In genomic region chr19:16771618-16772017, GRCh38 we compare ENCODE assay signal across 8 cellular contexts. TPM values are rescaled to one million over a fixed set of nuclear protein-coding genes. Genes with fewer than 3 reads are reported as not detected.
DNase-seq lines count a peak whose midpoint lies in the region; ATAC-seq and TF ChIP-seq lines count a peak whose summit lies in the region.

No MANE protein-coding gene starts in this region.

- no peak for TF ChIP-seq POLR2A in ovary (IDR thresholded peaks at IDR 0.05)

- intact Hi-C loops in ovary (cut with DNase I), result loop anchor here (2.0 to 10.0 kb wide), 4 partner anchors 281 to 513 kb away; partner anchors contain the start of gene ANKLE1 (in 1 of the 4)
- intact Hi-C loops in tibial artery (cut with DNase I; ENCODE audit: low total_unique reads), result loop anchor here (5.0 kb wide), 1 partner anchor 281 kb away; no protein-coding TSS in a partner anchor

- no peak for ATAC-seq in HG02840 (IDR thresholded peaks at IDR 0.05; ENCODE audit: low FRiP score, unreplicated experiment)

- H3K4me3 ChIP-seq in SK-N-MC (no peak overlapping the region), ovary (no peak overlapping the region), tibial artery (no peak overlapping the region)

- H3K27me3 ChIP-seq in ovary (no peaks in the 10 kb centered on the region), tibial artery (peaks cover 0 to 24% of the 10 kb centered on the region in 2 donors)

- H3K9ac ChIP-seq in SK-N-MC (ENCODE audit: insufficient read length), result no peak overlapping the region

- DNase-seq in EH (ENCODE audit: low read depth), result peak; percentile 78
- DNase-seq in NAMALWA (ENCODE audit: low spot score), result peak; percentile 88
- peak; percentile 59 for DNase-seq in SK-N-MC (ENCODE audit: low read depth, low spot score)
- DNase-seq in activated naive CD4-positive, alpha-beta T cell (lab: John Stamatoyannopoulos, UW), result peak; percentile 16 to 52 (median 40)
- DNase-seq in germinal center (ENCODE audit: low spot score), result peak; percentile 78
- DNase-seq in ovary, result peak; percentile 72 to 85 (median 76)
- DNase-seq in tibial artery, result peak; percentile 84 to 91

- H3K9me3 ChIP-seq in SK-N-MC (ENCODE audit: low read depth, low read length) (no peaks in the 10 kb centered on the region), ovary (no peaks in the 10 kb centered on the region), tibial artery (no peaks in the 10 kb centered on the region)

- H3K36me3 ChIP-seq in SK-N-MC (ENCODE audit: insufficient read depth, low read length), result no peaks in the 10 kb centered on the region
- no peaks in the 10 kb centered on the region for H3K36me3 ChIP-seq in ovary
- no peaks in the 10 kb centered on the region for H3K36me3 ChIP-seq in tibial artery

- no peak overlapping the region for H3K27ac ChIP-seq in SK-N-MC
- H3K27ac ChIP-seq in ovary, result no peak overlapping the region
- H3K27ac ChIP-seq in tibial artery, result no peak overlapping the region

- H3K4me1 ChIP-seq in ovary (ENCODE audit: insufficient read depth), result no peaks in the 10 kb centered on the region
- no peaks in the 10 kb centered on the region for H3K4me1 ChIP-seq in tibial artery

- 27 to 32% (median 29%) methylated on average over 14 of the region's 14 CpGs for WGBS in ovary, 3 donors

- TF ChIP-seq EP300 in ovary (IDR thresholded peaks at IDR 0.05), result no peak

- TF ChIP-seq CTCF in ovary (IDR thresholded peaks at IDR 0.05), result peak; percentile 53 to 82 (median 70)
- peak; percentile 71 to 86 for TF ChIP-seq CTCF in tibial artery (IDR thresholded peaks at IDR 0.05)

RNA-seq across cellular contexts. Expression of gene NWD1, which starts 52.0 kb away (rescaled TPM):
- 1 to 10 TPM in 2 of 7 donors, under 1 TPM in 3, not detected in 2; 0.60 to 5.2 (median 0.94) TPM for total RNA-seq in ovary
- polyA plus RNA-seq in ovary, result under 1 TPM; 0.03 to 0.04 TPM

RNA-seq across cellular contexts. Expression of gene SIN3B, which starts 57.6 kb away (rescaled TPM):
- 10 to 100 TPM; 45.1 to 92.0 (median 68.3) TPM for total RNA-seq in ovary
- 10 to 100 TPM; 35.3 to 43.9 TPM for polyA plus RNA-seq in ovary
